8 cellular contexts compared by ENCODE assay signal in the genomic region with DNA sequence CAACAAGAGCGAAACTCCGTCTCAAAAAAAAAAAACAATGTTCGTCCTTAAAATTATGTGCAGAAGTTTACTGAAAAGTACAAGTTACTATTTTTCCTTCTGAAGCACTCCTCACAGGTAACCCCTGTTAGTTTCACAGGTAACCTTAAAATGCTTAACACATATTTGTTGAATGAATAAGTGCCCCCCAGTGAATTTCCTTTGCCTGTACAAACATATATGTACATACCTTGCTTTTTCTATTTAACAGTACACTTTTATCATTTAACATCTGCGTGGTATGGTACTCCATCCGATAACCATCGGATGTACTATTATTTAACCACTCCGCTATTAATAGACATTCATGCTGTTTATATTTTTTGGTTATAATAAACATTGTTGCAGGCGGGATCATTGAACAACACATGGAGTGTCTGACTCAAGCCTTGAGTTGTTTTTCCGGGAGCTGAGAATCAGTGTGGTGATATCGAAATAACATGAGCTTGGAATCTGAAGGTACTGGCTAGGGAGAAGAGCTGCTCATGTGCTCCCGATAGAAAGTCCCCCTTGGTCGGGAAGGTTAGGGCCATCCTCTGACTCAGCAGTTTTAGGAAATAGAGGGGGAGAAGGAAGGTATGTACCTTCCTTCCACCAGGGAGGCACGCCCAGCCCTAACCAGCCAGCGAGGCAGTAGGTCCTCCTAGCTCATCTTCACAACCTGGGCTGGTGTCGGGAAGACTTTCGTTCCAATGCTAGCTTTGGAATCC. TPM values are rescaled to one million over a fixed set of nuclear protein-coding genes. Genes with fewer than 3 reads are reported as not detected.
DNase-seq lines count a peak whose midpoint lies in the region; ATAC-seq and TF ChIP-seq lines count a peak whose summit lies in the region.

No MANE protein-coding gene starts in this region.

- CTCF ChIA-PET in CD8-positive, alpha-beta memory T cell (lab: Charles Lee), result interaction anchor here (1.2 to 3.8 kb wide), 6 partner anchors 14 to 129 kb away, joined by 3 to 24 read pairs (median 6); a partner anchor contains a TSS

- peaks cover 0 to 28% (median 7%) of the 10 kb centered on the region in 3 donors for H3K36me3 Mint-ChIP-seq in CD8-positive, alpha-beta memory T cell
- H3K36me3 Mint-ChIP-seq in mesothelial cell of epicardium, result peaks cover 5% of the 10 kb centered on the region

- no peaks in the 10 kb centered on the region for H3K27me3 ChIP-seq in CD8-positive, alpha-beta memory T cell (ENCODE audit: insufficient read depth, low read length, poor library complexity, severe bottlenecking)

- peak overlapping the region; percentile 87 to 95 (median 91) for H3K4me3 Mint-ChIP-seq in CD8-positive, alpha-beta memory T cell
- peak overlapping the region; percentile 76 for H3K4me3 Mint-ChIP-seq in mesothelial cell of epicardium

- no peaks in the 10 kb centered on the region for H3K9me3 Mint-ChIP-seq in CD8-positive, alpha-beta memory T cell
- H3K9me3 Mint-ChIP-seq in mesothelial cell of epicardium, result no peaks in the 10 kb centered on the region

- no peaks in the 10 kb centered on the region for H3K36me3 ChIP-seq in CD8-positive, alpha-beta memory T cell (ENCODE audit: insufficient read depth, low read length)

- no peaks in the 10 kb centered on the region for H3K27me3 Mint-ChIP-seq in CD8-positive, alpha-beta memory T cell
- H3K27me3 Mint-ChIP-seq in mesothelial cell of epicardium (ENCODE audit: low read depth), result no peaks in the 10 kb centered on the region

- peaks cover 65% of the 10 kb centered on the region for H3K4me1 ChIP-seq in CD8-positive, alpha-beta memory T cell (ENCODE audit: insufficient read depth, low read length)

- no peaks in the 10 kb centered on the region for H3K9me3 ChIP-seq in CD8-positive, alpha-beta memory T cell (ENCODE audit: low read length)

- no peak for TF ChIP-seq CTCF in cardiac fibroblast (IDR thresholded peaks at IDR 0.05; ENCODE audit: low read depth, low read length)
- no peak for TF ChIP-seq CTCF in mesothelial cell of epicardium (IDR thresholded peaks at IDR 0.05; ENCODE audit: unreplicated experiment)

- POLR2A ChIA-PET in CD8-positive, alpha-beta memory T cell (lab: Charles Lee), result interaction anchor here (1.5 to 3.1 kb wide), 3 partner anchors 83 to 173 kb away, joined by 9 to 35 read pairs (median 18); a partner anchor contains a TSS

- H3K27ac Mint-ChIP-seq in CD8-positive, alpha-beta memory T cell, result peak overlapping the region; percentile 86 to 98 (median 90)
- peak overlapping the region; percentile 75 for H3K27ac Mint-ChIP-seq in mesothelial cell of epicardium

- peak overlapping the region; percentile 90 for H3K27ac ChIP-seq in CD8-positive, alpha-beta memory T cell (ENCODE audit: low read depth, low read length)

- peaks cover 56 to 77% (median 76%) of the 10 kb centered on the region in 3 donors for H3K4me1 Mint-ChIP-seq in CD8-positive, alpha-beta memory T cell
- peaks cover 31% of the 10 kb centered on the region for H3K4me1 Mint-ChIP-seq in mesothelial cell of epicardium

- H3K4me3 ChIP-seq in CD8-positive, alpha-beta memory T cell (ENCODE audit: low read length), result peak overlapping the region; percentile 68
- H3K4me3 ChIP-seq in cardiac fibroblast (replicated peaks in 1 of 2; ENCODE audit: low read depth in 2 of 2, low read length in 2 of 2), result peak overlapping the region; percentile 88 to 96

- no peak for DNase-seq in CD8-positive, alpha-beta memory T cell
- DNase-seq in LHCN-M2 (ENCODE audit: low read depth) (peak; percentile 15), cardiac fibroblast (ENCODE audit: low read depth in 2 of 2) (peak; percentile 39 to 65), mesothelial cell of epicardium (ENCODE audit: low spot score in 2 of 2, unreplicated experiment in 2 of 2) (no peak), inferior parietal cortex (ENCODE audit: extremely low spot score) (no peak), SKM-1 treated with dmso at 0.1 percent for 144 hours (lab: John Stamatoyannopoulos, UW; ENCODE audit: unreplicated experiment) (no peak)
- no peak for DNase-seq in activated effector memory CD4-positive, alpha-beta T cell treated with anti-CD3 and anti-CD28 coated beads, Interleukin-2, amount 50 U/mL, for 16 hours

- no peak for ATAC-seq in GM21423 (IDR thresholded peaks at IDR 0.05; ENCODE audit: unreplicated experiment)

RNA-seq across cellular contexts. Expression of a gene that starts 1.6 kb away (rescaled TPM):
- total RNA-seq in CD8-positive, alpha-beta memory T cell, result 10 to 100 TPM; 66.8 to 77.8 TPM
- 26.9 TPM for polyA plus RNA-seq in CD8-positive, alpha-beta memory T cell
- total RNA-seq in LHCN-M2 (2014; rRNA removed) (35.3 and 43.5 TPM in 2 replicates), mesothelial cell of epicardium (28.1 to 36.5 TPM (median 33.2 TPM) in 3 replicates)
- 41.0 TPM for polyA plus RNA-seq in LHCN-M2 (2012)

Comparison
In these comparisons a context has a peak if more than half of its experiments do, and no peak if none do; other contexts are left out.
1. DNase-seq: peak in LHCN-M2 (single experiment) and cardiac fibroblast (2 of 2); none in CD8-positive, alpha-beta memory T cell (0 of 5), mesothelial cell of epicardium (0 of 2), inferior parietal cortex (single experiment), activated effector memory CD4-positive, alpha-beta T cell treated with anti-CD3 and anti-CD28 coated beads, Interleukin-2, amount 50 U/mL, for 16 hours (single experiment) and SKM-1 treated with dmso at 0.1 percent for 144 hours (single experiment).